In genomic region chr14:73714656-73715081, GRCh38 we compare ENCODE assay signal across 8 cellular contexts. TPM values are rescaled to one million over a fixed set of nuclear protein-coding genes. Genes with fewer than 3 reads are reported as not detected.
DNase-seq lines count a peak whose midpoint lies in the region; TF ChIP-seq lines count a peak whose summit lies in the region.

No MANE protein-coding gene starts in this region.

- H3K4me3 Mint-ChIP-seq in activated naive CD8-positive, alpha-beta T cell treated with anti-CD3 and anti-CD28 coated beads for 36 hours, result peak overlapping the region; percentile 59
- peak overlapping the region; percentile 89 for H3K4me3 Mint-ChIP-seq in type B pancreatic cell

- no peak overlapping the region for H3K27ac ChIP-seq in HUES6 (ENCODE audit: low read depth, low read length)

- H3K36me3 ChIP-seq in HUES6 (ENCODE audit: control insufficient read depth, insufficient read depth, low read length) (peaks cover 4% of the 10 kb centered on the region; the same call in 1 of the 2 replicates), kidney epithelial cell (ENCODE audit: control insufficient read depth, insufficient read depth, low read length) (peaks cover 2% of the 10 kb centered on the region)

- DNase-seq in NCI-H82 (lab: John Stamatoyannopoulos, UW) (peak; percentile 23), NCI-H82 treated with DMSO at 0.1 percent for 48 hours (lab: John Stamatoyannopoulos, UW; ENCODE audit: unreplicated experiment) (no peak), kidney epithelial cell (ENCODE audit: low read depth) (no peak), type B pancreatic cell (ENCODE audit: extremely low spot score, unreplicated experiment) (no peak), HK-2 (ENCODE audit: unreplicated experiment) (no peak)
- no peak for DNase-seq in activated naive CD8-positive, alpha-beta T cell treated with anti-CD3 and anti-CD28 coated beads for 36 hours
- no peak for DNase-seq in central memory CD4-positive, alpha-beta T cell

- no peaks in the 10 kb centered on the region for H3K27me3 Mint-ChIP-seq in activated naive CD8-positive, alpha-beta T cell treated with anti-CD3 and anti-CD28 coated beads for 36 hours
- H3K27me3 Mint-ChIP-seq in type B pancreatic cell, result no peaks in the 10 kb centered on the region

- peaks cover 15% of the 10 kb centered on the region for H3K4me1 Mint-ChIP-seq in activated naive CD8-positive, alpha-beta T cell treated with anti-CD3 and anti-CD28 coated beads for 36 hours
- peaks cover 61% of the 10 kb centered on the region for H3K4me1 Mint-ChIP-seq in type B pancreatic cell (ENCODE audit: unreplicated experiment)

- H3K27me3 ChIP-seq in HUES6 (ENCODE audit: control insufficient read depth, insufficient read depth, low read length), result no peaks in the 10 kb centered on the region
- H3K27me3 ChIP-seq in kidney epithelial cell (ENCODE audit: control insufficient read depth, insufficient read depth, low read length), result no peaks in the 10 kb centered on the region

- H3K9me3 ChIP-seq in HUES6 (ENCODE audit: control insufficient read depth, insufficient read depth, low read depth, low read length), result no peaks in the 10 kb centered on the region

- TF ChIP-seq CTCF in kidney epithelial cell (IDR thresholded peaks at IDR 0.05; ENCODE audit: insufficient read depth, low read length, poor library complexity, severe bottlenecking) (no peak), type B pancreatic cell (conservative IDR thresholded peaks at IDR 0.05) (no peak)

- no peaks in the 10 kb centered on the region for H3K9me3 Mint-ChIP-seq in activated naive CD8-positive, alpha-beta T cell treated with anti-CD3 and anti-CD28 coated beads for 36 hours
- H3K9me3 Mint-ChIP-seq in type B pancreatic cell, result no peaks in the 10 kb centered on the region

- peaks cover 13% of the 10 kb centered on the region for H3K36me3 Mint-ChIP-seq in activated naive CD8-positive, alpha-beta T cell treated with anti-CD3 and anti-CD28 coated beads for 36 hours
- H3K36me3 Mint-ChIP-seq in type B pancreatic cell, result peaks cover 9% of the 10 kb centered on the region

- H3K9ac ChIP-seq in HUES6 (ENCODE audit: low read length), result peak overlapping the region; percentile 7

- H3K4me1 ChIP-seq in HUES6 (ENCODE audit: control insufficient read depth, insufficient read depth, low read length), result peaks cover 36% of the 10 kb centered on the region

- peak overlapping the region; percentile 86 for H3K4me3 ChIP-seq in HUES6 (ENCODE audit: low read depth, low read length)
- H3K4me3 ChIP-seq in kidney epithelial cell (ENCODE audit: low read depth, low read length), result peak overlapping the region; percentile 69

- H3K27ac Mint-ChIP-seq in activated naive CD8-positive, alpha-beta T cell treated with anti-CD3 and anti-CD28 coated beads for 36 hours, result peak overlapping the region; percentile 74
- peak overlapping the region; percentile 82 for H3K27ac Mint-ChIP-seq in type B pancreatic cell

RNA-seq across cellular contexts. Expression of gene PNMA1, which starts 0.5 kb away (rescaled TPM):
- total RNA-seq in activated naive CD8-positive, alpha-beta T cell treated with anti-CD3 and anti-CD28 coated beads for 36 hours, result 10 to 100 TPM; 26.6 to 28.3 TPM
- total RNA-seq in kidney epithelial cell (31.0 and 31.8 TPM in 2 replicates), type B pancreatic cell (ENCODE audit: low replicate concordance) (35.5 and 64.8 TPM in 2 replicates)
